In genomic region chr12:92231945-92232344, GRCh38 we compare ENCODE assay signal across 8 cellular contexts.
DNase-seq lines count a peak whose midpoint lies in the region; ATAC-seq, FAIRE-seq and TF ChIP-seq lines count a peak whose summit lies in the region.
"Not testable (repeated sequence)": the region's sequence is repeated elsewhere in the genome, so short reads cannot be mapped to it uniquely, and the experiment has no call there.

No MANE protein-coding gene starts in this region.

- H4K8ac ChIP-seq in H1 (ENCODE audit: extremely low read depth, insufficient read depth, low read length) = not testable (repeated sequence)

- not testable (repeated sequence) for H3K27ac ChIP-seq in H1 (ENCODE audit: low read depth, low read length); keratinocyte (ENCODE audit: control insufficient read depth, insufficient read depth, low read length)
- H3K27ac ChIP-seq in neutrophil = peak overlapping the region; percentile 74
- H3K27ac ChIP-seq in subcutaneous abdominal adipose tissue (ENCODE audit: low read depth, low read length) = peak overlapping the region; percentile 44

- CTCF ChIA-PET in H1 (lab: Charles Lee; ENCODE audit: partially characterized antibody) = not testable (repeated sequence)

- not testable (repeated sequence) for H3K14ac ChIP-seq in H1 (ENCODE audit: insufficient read length)

- H3K56ac ChIP-seq in H1 (replicated peaks; ENCODE audit: insufficient read length, low read depth, low read length) = not testable (repeated sequence)

- H2BK15ac ChIP-seq in H1 (ENCODE audit: low read length) = not testable (repeated sequence)

- intact Hi-C loops in Right ventricle myocardium inferior (cut with DNase I) = not testable (repeated sequence)

- 96% methylated on average over 3 of the region's 3 CpGs; no CpG with 5 or more reads in 1 of the 2 experiments for WGBS in H1 (ENCODE audit: extremely low coverage in 1 of 2, insufficient coverage in 1 of 2, insufficient read length in 1 of 2, insufficient replicate concordance in 2 of 2, low coverage in 1 of 2, low lambda C conversion rate in 2 of 2, missing lambda C conversion rate in 1 of 2), 2 experiments

- H3K9me1 ChIP-seq in keratinocyte (ENCODE audit: control insufficient read depth, extremely low read depth, insufficient read depth, low read length) = not testable (repeated sequence)

- not testable (repeated sequence) for H2AFZ ChIP-seq in H1 (ENCODE audit: low read length); keratinocyte (ENCODE audit: control insufficient read depth, low read length)

- POLR2A ChIA-PET in H1 (lab: Charles Lee; ENCODE audit: partially characterized antibody) = not testable (repeated sequence)

- peak; percentile 88 for ATAC-seq in Right ventricle myocardium inferior

- H3K9me3 ChIP-seq in H1 (ENCODE audit: insufficient read depth in 2 of 2, low read depth in 1 of 2, low read length in 1 of 2); keratinocyte (ENCODE audit: control insufficient read depth, low read depth, low read length); neutrophil; subcutaneous abdominal adipose tissue (ENCODE audit: control insufficient read depth in 5 of 5, low read length in 5 of 5): not testable (repeated sequence)

- not testable (repeated sequence) for H3K4me1 ChIP-seq in H1 (replicated peaks in 1 of 4; ENCODE audit: control insufficient read depth in 3 of 4, insufficient read depth in 4 of 4, low read length in 3 of 4); keratinocyte (ENCODE audit: control insufficient read depth, extremely low read depth, insufficient read depth, low read length)
- H3K4me1 ChIP-seq in neutrophil (ENCODE audit: control insufficient read depth in 1 of 2, insufficient read depth in 1 of 2, low read depth in 1 of 2, low read length in 1 of 2) = peaks cover 36 to 38% of the 10 kb centered on the region in 2 experiments
- H3K4me1 ChIP-seq in subcutaneous abdominal adipose tissue (ENCODE audit: control insufficient read depth in 5 of 5, insufficient read depth in 5 of 5, low read length in 5 of 5) = peaks cover 0 to 34% (median 26%) of the 10 kb centered on the region in 5 donors

- not testable (repeated sequence) for H4K5ac ChIP-seq in H1 (ENCODE audit: insufficient read length, low read depth, low read length)

- H2BK20ac ChIP-seq in H1 (ENCODE audit: low read length) = not testable (repeated sequence)

- H3K18ac ChIP-seq in H1 (ENCODE audit: extremely low read depth, low read length) = not testable (repeated sequence)

- not testable (repeated sequence) for H3K79me1 ChIP-seq in H1 (ENCODE audit: low read depth, low read length)

- H3K79me2 ChIP-seq in H1 (ENCODE audit: control insufficient read depth in 1 of 2, insufficient read depth in 2 of 2, low read length in 2 of 2); keratinocyte (ENCODE audit: control insufficient read depth, insufficient read depth, low read length): not testable (repeated sequence)

- H3K23ac ChIP-seq in H1 (ENCODE audit: insufficient read length) = not testable (repeated sequence)

- not testable (repeated sequence) for H2BK5ac ChIP-seq in H1 (ENCODE audit: low read depth, low read length)

- H3K23me2 ChIP-seq in H1 (ENCODE audit: low read depth, low read length) = not testable (repeated sequence)

- not testable (repeated sequence) for TF ChIP-seq POLR2A in H54 (IDR thresholded peaks at IDR 0.05; ENCODE audit: low read depth, low read length); H1 (IDR thresholded peaks at IDR 0.05; ENCODE audit: control extremely low read depth in 1 of 2, low read depth in 2 of 2, low read length in 2 of 2)

- not testable (repeated sequence) for H2AK5ac ChIP-seq in H1 (ENCODE audit: low read depth, low read length)

- H3K4me3 ChIP-seq in H1 (ENCODE audit: extremely low read depth in 1 of 4, insufficient read depth in 2 of 4, low read depth in 3 of 4, low read length in 4 of 4); keratinocyte (ENCODE audit: control insufficient read depth in 2 of 3, extremely low read depth in 1 of 3, insufficient read depth in 2 of 3, low read depth in 1 of 3, low read length in 3 of 3); subcutaneous abdominal adipose tissue (ENCODE audit: low read depth in 1 of 5, low read length in 5 of 5): not testable (repeated sequence)
- peak overlapping the region in 1 of 2 experiments; percentile 28 for H3K4me3 ChIP-seq in neutrophil (ENCODE audit: low read depth in 1 of 2, low read length in 1 of 2)

- TF ChIP-seq EP300 in H1 (IDR thresholded peaks at IDR 0.05; ENCODE audit: borderline replicate concordance in 1 of 2, low read depth in 2 of 2, low read length in 2 of 2) = not testable (repeated sequence)

- H4K91ac ChIP-seq in H1 (replicated peaks; ENCODE audit: insufficient read length, low read length) = not testable (repeated sequence)

- DNase-seq in AML-193 (lab: John Stamatoyannopoulos, UW) (peak; percentile 7 to 38), SIG-M5 treated with dmso at 0.1 percent for 504 hours (lab: John Stamatoyannopoulos, UW; ENCODE audit: unreplicated experiment) (peak; percentile 18)
- DNase-seq in H54 (ENCODE audit: insufficient read length, low spot score); H1 (ENCODE audit: low read depth in 1 of 2, low spot score in 2 of 2); Right ventricle myocardium inferior (ENCODE audit: missing footprints); keratinocyte (ENCODE audit: low read depth, low spot score): not testable (repeated sequence)

- not testable (repeated sequence) for H3K27me3 ChIP-seq in H1 (replicated peaks in 1 of 4; ENCODE audit: control insufficient read depth in 3 of 4, extremely low read depth in 1 of 4, insufficient read depth in 3 of 4, low read length in 3 of 4); keratinocyte (ENCODE audit: control insufficient read depth, extremely low read depth, insufficient read depth, low read length); subcutaneous abdominal adipose tissue (ENCODE audit: control insufficient read depth in 5 of 5, insufficient read depth in 4 of 5, low read length in 5 of 5)
- peaks cover 36% of the 10 kb centered on the region for H3K27me3 ChIP-seq in neutrophil

- FAIRE-seq in H54 (lab: Jason Lieb, UNC) (peak; percentile 84), H1 (lab: Jason Lieb, UNC) (peak; percentile 84), keratinocyte (lab: Jason Lieb, UNC) (peak; percentile 62)

- TF ChIP-seq CTCF in H1 (IDR thresholded peaks at IDR 0.05; ENCODE audit: control extremely low read depth in 1 of 3, insufficient read depth in 1 of 3, low read depth in 1 of 3, low read length in 3 of 3); keratinocyte (optimal IDR thresholded peaks at IDR 0.05 in 1 of 3, IDR thresholded peaks at IDR 0.05 in 1 of 3, conservative IDR thresholded peaks at IDR 0.05 in 1 of 3; ENCODE audit: extremely low read depth in 1 of 3, insufficient read depth in 2 of 3, low read length in 3 of 3); neutrophil (IDR thresholded peaks at IDR 0.05): not testable (repeated sequence)

- not testable (repeated sequence) for H3K36me3 ChIP-seq in H1 (ENCODE audit: control insufficient read depth in 2 of 4, insufficient read depth in 4 of 4, low read length in 3 of 4); keratinocyte (ENCODE audit: control insufficient read depth in 2 of 2, extremely low read depth in 1 of 2, insufficient read depth in 2 of 2, low read length in 2 of 2); neutrophil; subcutaneous abdominal adipose tissue (ENCODE audit: control insufficient read depth in 5 of 5, insufficient read depth in 5 of 5, low read length in 5 of 5)

- H3K9ac ChIP-seq in H1 (replicated peaks in 1 of 4; ENCODE audit: extremely low read depth in 1 of 4, low read depth in 3 of 4, low read length in 3 of 4); keratinocyte (ENCODE audit: control insufficient read depth, extremely low read depth, insufficient read depth, low read length); subcutaneous abdominal adipose tissue (ENCODE audit: low read length in 5 of 5): not testable (repeated sequence)

- H2BK12ac ChIP-seq in H1 (ENCODE audit: low read depth, low read length) = not testable (repeated sequence)

- not testable (repeated sequence) for H3K4me2 ChIP-seq in H1 (ENCODE audit: insufficient read depth in 1 of 2, low read depth in 2 of 2, low read length in 2 of 2); keratinocyte (ENCODE audit: control insufficient read depth, extremely low read depth, insufficient read depth, low read depth, low read length)

- H3K4ac ChIP-seq in H1 (replicated peaks; ENCODE audit: insufficient read length, low read depth, low read length) = not testable (repeated sequence)

- H2BK120ac ChIP-seq in H1 (replicated peaks; ENCODE audit: low read depth, low read length) = not testable (repeated sequence)

- not testable (repeated sequence) for TF ChIP-seq RAD21 in H1 (IDR thresholded peaks at IDR 0.05 in 1 of 2, conservative IDR thresholded peaks at IDR 0.05 in 1 of 2; ENCODE audit: low read depth in 2 of 2, low read length in 2 of 2)

- H4K20me1 ChIP-seq in H1 (replicated peaks in 1 of 2; ENCODE audit: control insufficient read depth in 1 of 2, insufficient read depth in 2 of 2, low read length in 2 of 2); keratinocyte (ENCODE audit: control insufficient read depth, extremely low read depth, insufficient read depth, low read length): not testable (repeated sequence)

- dilution Hi-C loops in keratinocyte (cut with MboI; ENCODE audit: extremely low pct_ligation_motif_present, low sequenced_read_pairs) = not testable (repeated sequence)
